In the genomic region with DNA sequence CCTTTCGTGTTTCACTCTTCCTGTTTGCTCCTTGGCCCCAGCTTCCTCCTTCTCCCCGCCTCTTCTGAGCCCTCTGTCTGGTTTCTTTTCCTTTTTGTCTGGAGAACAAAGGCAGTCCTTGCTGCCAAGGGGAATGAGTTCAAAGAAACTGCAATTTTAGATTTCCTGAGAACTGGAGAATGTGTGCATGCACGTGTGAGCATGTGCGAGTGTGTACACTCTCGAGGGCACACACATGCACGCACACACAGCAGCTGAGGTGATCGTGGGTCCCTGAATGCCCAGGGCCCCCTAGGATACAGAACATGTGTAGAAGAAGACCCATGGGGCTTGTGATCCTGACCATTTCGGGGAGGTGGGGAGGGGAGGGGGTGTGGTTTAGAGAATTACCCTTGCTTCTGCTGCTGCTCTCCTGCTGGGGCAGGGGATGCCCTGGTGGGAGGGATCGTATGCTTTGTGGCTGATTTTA, we compare ENCODE assay signal across 15 cellular contexts.
DNase-seq lines count a peak whose midpoint lies in the region; ATAC-seq and TF ChIP-seq lines count a peak whose summit lies in the region.
"Had no signal": no experiment of that assay in that cellular context is flagged by ENCODE, and none has a peak within 500 bp of the region (broad histone marks: within the 10 kb centered on the region; RNA-seq: fewer than 3 reads in every experiment).

No MANE protein-coding gene starts in this region.

- H3K27me3 ChIP-seq in endodermal cell (ENCODE audit: control insufficient read depth, insufficient read depth, low read length, poor library complexity, severe bottlenecking), result no peaks in the 10 kb centered on the region
- H3K27me3 ChIP-seq: cardiac muscle cell, thyroid gland had no signal

- H3K9ac ChIP-seq in endodermal cell (ENCODE audit: extremely low read depth, low read length, poor library complexity, severe bottlenecking), result no peak overlapping the region
- H3K9ac ChIP-seq: SK-N-SH had no signal

- H3K4me1 Mint-ChIP-seq in endodermal cell, result peaks cover 16% of the 10 kb centered on the region
- H3K4me1 Mint-ChIP-seq in stimulated activated memory B cell treated with anti-CD40 and anti-IgM and Interleukin-4, amounts not matched to agents 10 μg/mL and 1 μg/mL and 100 μg/mL, for 72 hours, result peaks cover 5% of the 10 kb centered on the region

- no peaks in the 10 kb centered on the region for H3K9me3 ChIP-seq in endodermal cell (ENCODE audit: control insufficient read depth, low read length)
- H3K9me3 ChIP-seq: SK-N-SH, thyroid gland had no signal

- CTCF ChIA-PET in RWPE1 (lab: Yijun Ruan, JAX), result interaction anchor here (0.6 kb wide), 1 partner anchor 318 kb away, joined by 3 read pairs; no protein-coding TSS in a partner anchor

- no peaks in the 10 kb centered on the region for H3K9me3 Mint-ChIP-seq in endodermal cell
- H3K9me3 Mint-ChIP-seq in stimulated activated memory B cell treated with anti-CD40 and anti-IgM and Interleukin-4, amounts not matched to agents 10 μg/mL and 1 μg/mL and 100 μg/mL, for 72 hours, result no peaks in the 10 kb centered on the region
- H3K9me3 Mint-ChIP-seq: activated T-helper 1 cell treated with anti-CD3 and anti-CD28 coated beads, Interleukin-12 subunit alpha, Interleukin-12 subunit beta, Interleukin-2, Interleukin-4 antibody, amounts not matched to agents 30 ng/mL and 10 ng/mL and 1 ng/mL, durations not matched to agents 14 hours and 24 hours and 36 hours had no signal

- no peaks in the 10 kb centered on the region for H3K36me3 Mint-ChIP-seq in endodermal cell (ENCODE audit: low read depth)
- no peaks in the 10 kb centered on the region for H3K36me3 Mint-ChIP-seq in stimulated activated memory B cell treated with anti-CD40 and anti-IgM and Interleukin-4, amounts not matched to agents 10 μg/mL and 1 μg/mL and 100 μg/mL, for 72 hours

- H3K36me3 ChIP-seq in endodermal cell (ENCODE audit: control insufficient read depth, insufficient read depth, low read length), result no peaks in the 10 kb centered on the region
- H3K36me3 ChIP-seq: cardiac muscle cell, thyroid gland had no signal

- ATAC-seq in GM19397 (IDR thresholded peaks at IDR 0.05; ENCODE audit: unreplicated experiment), result no peak
- ATAC-seq in stimulated activated memory B cell treated with anti-CD40 and anti-IgM and Interleukin-4, amounts not matched to agents 10 μg/mL and 1 μg/mL and 100 μg/mL, for 72 hours, result no peak

- POLR2A ChIA-PET in RWPE1 (lab: Yijun Ruan, JAX; ENCODE audit: low non-redundant PET), result no interaction called here

- no peak overlapping the region for H3K27ac Mint-ChIP-seq in endodermal cell
- H3K27ac Mint-ChIP-seq in stimulated activated memory B cell treated with anti-CD40 and anti-IgM and Interleukin-4, amounts not matched to agents 10 μg/mL and 1 μg/mL and 100 μg/mL, for 72 hours, result no peak overlapping the region
- H3K27ac Mint-ChIP-seq: activated T-helper 1 cell treated with anti-CD3 and anti-CD28 coated beads, Interleukin-12 subunit alpha, Interleukin-12 subunit beta, Interleukin-2, Interleukin-4 antibody, amounts not matched to agents 30 ng/mL and 10 ng/mL and 1 ng/mL, durations not matched to agents 14 hours and 24 hours and 36 hours had no signal

- DNase-seq in activated effector memory CD4-positive, alpha-beta T cell treated with anti-CD3 and anti-CD28 coated beads, Interleukin-2, amount 50 U/mL, for 16 hours, result peak; percentile 25
- DNase-seq in activated effector memory CD4-positive, alpha-beta T cell treated with Interleukin-2 at 50 U/mL for 16 hours, result no peak
- DNase-seq in endodermal cell (peak; percentile 41), mesenteric fat pad (ENCODE audit: low spot score) (peak; percentile 65), ureter (ENCODE audit: low spot score) (peak; percentile 18), RWPE1 (ENCODE audit: low spot score) (no peak)
- DNase-seq: activated CD4-positive, CD25-positive, alpha-beta regulatory T cell; Calu3; NCI-H2107; SK-N-SH had no signal

- WGBS in endodermal cell (ENCODE audit: insufficient coverage in 1 of 2, insufficient read length in 1 of 2), 2 experiments, result 74 to 85% methylated on average over 4 to 9 of the region's 9 CpGs

- H3K4me3 Mint-ChIP-seq in endodermal cell, result no peak overlapping the region
- no peak overlapping the region for H3K4me3 Mint-ChIP-seq in stimulated activated memory B cell treated with anti-CD40 and anti-IgM and Interleukin-4, amounts not matched to agents 10 μg/mL and 1 μg/mL and 100 μg/mL, for 72 hours
- H3K4me3 Mint-ChIP-seq: activated T-helper 1 cell treated with anti-CD3 and anti-CD28 coated beads, Interleukin-12 subunit alpha, Interleukin-12 subunit beta, Interleukin-2, Interleukin-4 antibody, amounts not matched to agents 30 ng/mL and 10 ng/mL and 1 ng/mL, durations not matched to agents 14 hours and 24 hours and 36 hours had no signal

- no peak overlapping the region for H3K4me3 ChIP-seq in endodermal cell (ENCODE audit: low read length)
- H3K4me3 ChIP-seq: cardiac muscle cell, thyroid gland had no signal

- TF ChIP-seq CTCF in endodermal cell (conservative IDR thresholded peaks at IDR 0.05) (no peak), RWPE1 (conservative IDR thresholded peaks at IDR 0.05; ENCODE audit: low read depth) (no peak)

- H3K27me3 Mint-ChIP-seq in endodermal cell (ENCODE audit: insufficient read depth), result no peaks in the 10 kb centered on the region
- H3K27me3 Mint-ChIP-seq in stimulated activated memory B cell treated with anti-CD40 and anti-IgM and Interleukin-4, amounts not matched to agents 10 μg/mL and 1 μg/mL and 100 μg/mL, for 72 hours, result peaks cover 55% of the 10 kb centered on the region

- peak overlapping the region; percentile 58 for H3K27ac ChIP-seq in endodermal cell (ENCODE audit: low read depth, low read length)
- no peak overlapping the region for H3K27ac ChIP-seq in RWPE1
- H3K27ac ChIP-seq: cardiac muscle cell, thyroid gland had no signal

- H3K4me1 ChIP-seq in endodermal cell (ENCODE audit: control insufficient read depth, insufficient read depth, low read length), result peaks cover 3% of the 10 kb centered on the region

Comparison
In these comparisons a context has a peak if more than half of its experiments do, and no peak if none do; other contexts are left out.
1. DNase-seq: peak in activated effector memory CD4-positive, alpha-beta T cell treated with anti-CD3 and anti-CD28 coated beads, Interleukin-2, amount 50 U/mL, for 16 hours (single experiment), endodermal cell (single experiment), mesenteric fat pad (single experiment) and ureter (single experiment); none in activated effector memory CD4-positive, alpha-beta T cell treated with Interleukin-2 at 50 U/mL for 16 hours (single experiment) and RWPE1 (single experiment).